Comparison of ENCODE assay signal across 1 cellular context in genomic region chr11:58770627-58771457, GRCh38.
TF ChIP-seq lines count a peak whose summit lies in the region.

No MANE protein-coding gene starts in this region.

TF ChIP-seq in K562, 482 proteins besides CTCF, POLR2A, EP300 and RAD21 (continued from another document and continues in another):
- no peak for TF ChIP-seq ARID4B (CRISPR knock-in tag; IDR thresholded peaks at IDR 0.05)
- peak; percentile 71 for TF ChIP-seq CTBP1 (IDR thresholded peaks at IDR 0.05; ENCODE audit: borderline replicate concordance)
- peak; percentile 76 for TF ChIP-seq EP400 (IDR thresholded peaks at IDR 0.05)
- TF ChIP-seq ZNF232 (CRISPR knock-in tag; IDR thresholded peaks at IDR 0.05) = no peak
- no peak for TF ChIP-seq RERE (CRISPR knock-in tag; IDR thresholded peaks at IDR 0.05; ENCODE audit: borderline replicate concordance)
- no peak for TF ChIP-seq E2F5 (CRISPR knock-in tag; IDR thresholded peaks at IDR 0.05)
- TF ChIP-seq PBX2 (CRISPR knock-in tag; IDR thresholded peaks at IDR 0.05; ENCODE audit: low read depth) = no peak
- peak; percentile 73 for TF ChIP-seq PBX2 (tag; conservative IDR thresholded peaks at IDR 0.05; ENCODE audit: low read depth)
- TF ChIP-seq TEAD1 (CRISPR knock-in tag; IDR thresholded peaks at IDR 0.05) = peak in 1 of 2 experiments; percentile 81; a peak in 2 of 4 replicates
- TF ChIP-seq ZNF134 (CRISPR knock-in tag; conservative IDR thresholded peaks at IDR 0.05) = no peak
- TF ChIP-seq GTF2A2 (tag; IDR thresholded peaks at IDR 0.05) = no peak
- no peak for TF ChIP-seq ZFP36 (IDR thresholded peaks at IDR 0.05; ENCODE audit: low read depth, low read length, partially characterized antibody)
- TF ChIP-seq ZNF766 (CRISPR knock-in tag; conservative IDR thresholded peaks at IDR 0.05) = peak; percentile 71
- TF ChIP-seq IFI16 (CRISPR knock-in tag; IDR thresholded peaks at IDR 0.05) = no peak
- TF ChIP-seq ZBTB5 (IDR thresholded peaks at IDR 0.05) = no peak
- TF ChIP-seq IRF2 (CRISPR knock-in tag; IDR thresholded peaks at IDR 0.05) = no peak
- TF ChIP-seq SPI1 (IDR thresholded peaks at IDR 0.05; ENCODE audit: borderline replicate concordance, low read depth, low read length) = no peak
- no peak for TF ChIP-seq SFPQ (IDR thresholded peaks at IDR 0.05; ENCODE audit: low read depth, low read length)
- TF ChIP-seq ZMIZ1 (IDR thresholded peaks at IDR 0.05; ENCODE audit: low read depth in 2 of 2, low read length in 2 of 2) = no peak
- TF ChIP-seq ZBTB26 (CRISPR knock-in tag; IDR thresholded peaks at IDR 0.05) = no peak
- no peak; the same call in 1 of the 2 replicates for TF ChIP-seq ZNF41 (CRISPR knock-in tag; conservative IDR thresholded peaks at IDR 0.05)
- TF ChIP-seq ETV6 (IDR thresholded peaks at IDR 0.05; ENCODE audit: borderline replicate concordance in 1 of 2, low read depth in 2 of 2, low read length in 1 of 2) = no peak
- no peak for TF ChIP-seq ETV6 (CRISPR knock-in tag; IDR thresholded peaks at IDR 0.05; ENCODE audit: borderline replicate concordance)
- peak; percentile 53; the same call in 1 of the 2 replicates for TF ChIP-seq BRD4 (IDR thresholded peaks at IDR 0.05)
- TF ChIP-seq NCOA1 (IDR thresholded peaks at IDR 0.05; ENCODE audit: low read depth) = peak; percentile 65; the same call in 1 of the 2 replicates
- TF ChIP-seq HCFC1 (IDR thresholded peaks at IDR 0.05; ENCODE audit: low read depth, low read length) = no peak
- 0 out of 2 replicates have a peak, but pooled peaks have one; percentile 48 for TF ChIP-seq ZNF311 (CRISPR knock-in tag; IDR thresholded peaks at IDR 0.05)
- TF ChIP-seq POU5F1 (IDR thresholded peaks at IDR 0.05; ENCODE audit: borderline replicate concordance, low read depth, low read length, partially characterized antibody) = no peak
- TF ChIP-seq ELF1 (tag; IDR thresholded peaks at IDR 0.05) = no peak
- TF ChIP-seq SRSF9 (IDR thresholded peaks at IDR 0.05; ENCODE audit: borderline replicate concordance, low read depth, low read length) = no peak
- TF ChIP-seq ZNF133 (CRISPR knock-in tag; IDR thresholded peaks at IDR 0.05) = no peak
- TF ChIP-seq PHF8 (IDR thresholded peaks at IDR 0.05; ENCODE audit: borderline replicate concordance, low read length) = peak; percentile 39; the same call in 1 of the 2 replicates
- TF ChIP-seq NFRKB (IDR thresholded peaks at IDR 0.05; ENCODE audit: low read depth) = peak; percentile 89; the same call in 1 of the 2 replicates
